In genomic region chr2:229083606-229084349, GRCh38 we compare ENCODE assay signal across 16 cellular contexts.
DNase-seq lines count a peak whose midpoint lies in the region; ATAC-seq lines count a peak whose summit lies in the region.
"Had no signal": no experiment of that assay in that cellular context is flagged by ENCODE, and none has a peak within 500 bp of the region (broad histone marks: within the 10 kb centered on the region; RNA-seq: fewer than 3 reads in every experiment).

No MANE protein-coding gene starts in this region.

- H3K9me3 Mint-ChIP-seq in effector memory CD8-positive, alpha-beta T cell, result peaks cover under 1 to 4% of the 10 kb centered on the region in 2 donors
- H3K9me3 Mint-ChIP-seq: activated naive CD8-positive, alpha-beta T cell treated with anti-CD3 and anti-CD28 coated beads for 36 hours had no signal

- no peak overlapping the region for H3K27ac Mint-ChIP-seq in effector memory CD8-positive, alpha-beta T cell
- H3K27ac Mint-ChIP-seq: activated naive CD8-positive, alpha-beta T cell treated with anti-CD3 and anti-CD28 coated beads for 36 hours; activated T-cell treated with anti-CD3 and anti-CD28 coated beads, Interleukin-2, amount 50 U/mL, for 72 hours; stimulated activated effector memory CD8-positive, alpha-beta T cell treated with anti-CD3 and anti-CD28 coated beads, Interleukin-12 subunit alpha, Interleukin-12 subunit beta, amount 100 ng/mL, for 72 hours had no signal

- DNase-seq in Right ventricle myocardium inferior (ENCODE audit: missing footprints) (no peak), cardiac septum (ENCODE audit: low spot score) (no peak), NCI-H524 treated with DMSO at 0.1 percent for 48 hours (lab: John Stamatoyannopoulos, UW) (peak; percentile 14), left lobe of liver (ENCODE audit: low spot score) (no peak), NCI-H1048 (lab: John Stamatoyannopoulos, UW) (no peak)
- no peak for DNase-seq in effector memory CD8-positive, alpha-beta T cell
- DNase-seq: activated naive CD8-positive, alpha-beta T cell treated with anti-CD3 and anti-CD28 coated beads for 36 hours; activated T-cell treated with anti-CD3 and anti-CD28 coated beads, Interleukin-2, amount 50 U/mL, for 72 hours; C1 segment of cervical spinal cord; DMS 273 treated with DMSO at 0.1 percent for 48 hours; NCI-H526; tibial artery had no signal

- H3K4me1 Mint-ChIP-seq in effector memory CD8-positive, alpha-beta T cell (ENCODE audit: low read depth in 2 of 2), result no peaks in the 10 kb centered on the region
- H3K4me1 Mint-ChIP-seq: activated naive CD8-positive, alpha-beta T cell treated with anti-CD3 and anti-CD28 coated beads for 36 hours; stimulated activated effector memory CD8-positive, alpha-beta T cell treated with anti-CD3 and anti-CD28 coated beads, Interleukin-12 subunit alpha, Interleukin-12 subunit beta, amount 100 ng/mL, for 72 hours had no signal

- H3K4me3 Mint-ChIP-seq in effector memory CD8-positive, alpha-beta T cell, result no peak overlapping the region
- H3K4me3 Mint-ChIP-seq: activated naive CD8-positive, alpha-beta T cell treated with anti-CD3 and anti-CD28 coated beads for 36 hours; activated T-cell treated with anti-CD3 and anti-CD28 coated beads, Interleukin-2, amount 50 U/mL, for 72 hours; stimulated activated effector memory CD8-positive, alpha-beta T cell treated with anti-CD3 and anti-CD28 coated beads, Interleukin-12 subunit alpha, Interleukin-12 subunit beta, amount 100 ng/mL, for 72 hours had no signal

- no peaks in the 10 kb centered on the region for H3K36me3 Mint-ChIP-seq in effector memory CD8-positive, alpha-beta T cell (ENCODE audit: insufficient read depth)
- H3K36me3 Mint-ChIP-seq: activated naive CD8-positive, alpha-beta T cell treated with anti-CD3 and anti-CD28 coated beads for 36 hours; stimulated activated effector memory CD8-positive, alpha-beta T cell treated with anti-CD3 and anti-CD28 coated beads, Interleukin-12 subunit alpha, Interleukin-12 subunit beta, amount 100 ng/mL, for 72 hours had no signal

- no peaks in the 10 kb centered on the region for H3K27me3 Mint-ChIP-seq in effector memory CD8-positive, alpha-beta T cell

- ATAC-seq in Right ventricle myocardium inferior (peak; percentile 77), left lobe of liver (peak; percentile 81), GM19351 (IDR thresholded peaks at IDR 0.05; ENCODE audit: unreplicated experiment) (no peak), GM21360 (IDR thresholded peaks at IDR 0.05; ENCODE audit: unreplicated experiment) (no peak)
- no peak for ATAC-seq in effector memory CD8-positive, alpha-beta T cell (replicated peaks)
- ATAC-seq: activated T-cell treated with anti-CD3 and anti-CD28 coated beads, Interleukin-2, amount 50 U/mL, for 72 hours; HCT116; stimulated activated effector memory CD8-positive, alpha-beta T cell treated with anti-CD3 and anti-CD28 coated beads, Interleukin-12 subunit alpha, Interleukin-12 subunit beta, amount 100 ng/mL, for 72 hours had no signal

- intact Hi-C loops in Right ventricle myocardium inferior (cut with DNase I), result loop anchor here (5.0 kb wide), 1 partner anchor 36 kb away; no protein-coding TSS in a partner anchor
- intact Hi-C loops in cardiac septum (cut with DNase I), result no loop called here

Comparison
In these comparisons a context has a peak if more than half of its experiments do, and no peak if none do; other contexts are left out.
1. ATAC-seq: peak in Right ventricle myocardium inferior (single experiment) and left lobe of liver (single experiment); none in GM19351 (single experiment), GM21360 (single experiment) and effector memory CD8-positive, alpha-beta T cell (single experiment).